ENCODE assay signal across 1 cellular context in the genomic region with DNA sequence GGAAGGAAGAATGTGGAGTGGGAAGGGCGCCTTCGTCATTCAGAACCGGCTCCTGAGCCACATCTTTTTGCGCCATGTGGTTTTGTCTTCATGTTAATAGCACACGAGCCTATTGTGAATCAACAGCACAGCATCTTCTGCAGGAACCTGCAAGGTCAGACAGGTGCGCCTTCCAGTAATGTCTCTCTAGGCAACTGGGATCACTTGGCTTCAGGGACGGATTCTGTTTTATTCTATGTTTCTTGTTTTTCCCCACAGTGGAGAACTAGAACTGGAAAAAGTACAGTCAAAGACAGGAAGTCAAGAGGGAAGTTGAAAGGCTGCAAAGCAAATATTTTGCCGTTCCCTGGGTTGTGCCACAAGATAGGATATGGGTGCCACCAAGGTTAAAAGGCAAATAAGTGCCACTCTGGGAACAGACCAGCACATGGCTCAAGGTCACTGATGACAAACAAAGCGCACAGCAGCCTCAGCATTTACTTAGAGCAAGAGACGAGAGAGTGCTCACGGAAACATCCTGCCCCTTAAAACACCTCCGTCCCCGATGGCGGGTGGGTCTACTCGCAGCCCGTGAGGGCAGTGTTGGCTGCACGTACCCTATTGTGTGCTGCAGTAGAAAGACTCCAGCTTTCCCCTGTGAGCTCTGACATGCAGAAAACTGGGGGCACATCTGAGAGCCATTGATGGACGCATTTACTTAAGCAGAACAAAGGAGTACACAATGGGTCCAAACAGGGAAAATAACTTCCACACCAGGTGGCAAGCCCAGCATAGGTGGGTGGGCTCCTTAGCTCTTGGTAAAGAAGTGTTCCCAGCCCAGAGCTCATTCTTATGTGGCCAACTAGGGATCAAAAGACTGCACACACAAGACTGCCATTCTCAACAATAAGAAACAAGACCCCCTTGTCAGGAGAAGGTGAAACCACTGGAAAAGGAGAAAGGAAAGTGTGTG.
TF ChIP-seq lines count a peak whose summit lies in the region.

No MANE protein-coding gene starts in this region.

TF ChIP-seq in HepG2, 621 proteins besides CTCF, POLR2A, EP300 and RAD21 (continued from another document and continues in another):
- TF ChIP-seq, protein P1, sequence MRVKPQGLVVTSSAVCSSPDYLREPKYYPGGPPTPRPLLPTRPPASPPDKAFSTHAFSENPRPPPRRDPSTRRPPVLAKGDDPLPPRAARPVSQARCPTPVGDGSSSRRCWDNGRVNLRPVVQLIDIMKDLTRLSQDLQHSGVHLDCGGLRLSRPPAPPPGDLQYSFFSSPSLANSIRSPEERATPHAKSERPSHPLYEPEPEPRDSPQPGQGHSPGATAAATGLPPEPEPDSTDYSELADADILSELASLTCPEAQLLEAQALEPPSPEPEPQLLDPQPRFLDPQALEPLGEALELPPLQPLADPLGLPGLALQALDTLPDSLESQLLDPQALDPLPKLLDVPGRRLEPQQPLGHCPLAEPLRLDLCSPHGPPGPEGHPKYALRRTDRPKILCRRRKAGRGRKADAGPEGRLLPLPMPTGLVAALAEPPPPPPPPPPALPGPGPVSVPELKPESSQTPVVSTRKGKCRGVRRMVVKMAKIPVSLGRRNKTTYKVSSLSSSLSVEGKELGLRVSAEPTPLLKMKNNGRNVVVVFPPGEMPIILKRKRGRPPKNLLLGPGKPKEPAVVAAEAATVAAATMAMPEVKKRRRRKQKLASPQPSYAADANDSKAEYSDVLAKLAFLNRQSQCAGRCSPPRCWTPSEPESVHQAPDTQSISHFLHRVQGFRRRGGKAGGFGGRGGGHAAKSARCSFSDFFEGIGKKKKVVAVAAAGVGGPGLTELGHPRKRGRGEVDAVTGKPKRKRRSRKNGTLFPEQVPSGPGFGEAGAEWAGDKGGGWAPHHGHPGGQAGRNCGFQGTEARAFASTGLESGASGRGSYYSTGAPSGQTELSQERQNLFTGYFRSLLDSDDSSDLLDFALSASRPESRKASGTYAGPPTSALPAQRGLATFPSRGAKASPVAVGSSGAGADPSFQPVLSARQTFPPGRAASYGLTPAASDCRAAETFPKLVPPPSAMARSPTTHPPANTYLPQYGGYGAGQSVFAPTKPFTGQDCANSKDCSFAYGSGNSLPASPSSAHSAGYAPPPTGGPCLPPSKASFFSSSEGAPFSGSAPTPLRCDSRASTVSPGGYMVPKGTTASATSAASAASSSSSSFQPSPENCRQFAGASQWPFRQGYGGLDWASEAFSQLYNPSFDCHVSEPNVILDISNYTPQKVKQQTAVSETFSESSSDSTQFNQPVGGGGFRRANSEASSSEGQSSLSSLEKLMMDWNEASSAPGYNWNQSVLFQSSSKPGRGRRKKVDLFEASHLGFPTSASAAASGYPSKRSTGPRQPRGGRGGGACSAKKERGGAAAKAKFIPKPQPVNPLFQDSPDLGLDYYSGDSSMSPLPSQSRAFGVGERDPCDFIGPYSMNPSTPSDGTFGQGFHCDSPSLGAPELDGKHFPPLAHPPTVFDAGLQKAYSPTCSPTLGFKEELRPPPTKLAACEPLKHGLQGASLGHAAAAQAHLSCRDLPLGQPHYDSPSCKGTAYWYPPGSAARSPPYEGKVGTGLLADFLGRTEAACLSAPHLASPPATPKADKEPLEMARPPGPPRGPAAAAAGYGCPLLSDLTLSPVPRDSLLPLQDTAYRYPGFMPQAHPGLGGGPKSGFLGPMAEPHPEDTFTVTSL (CRISPR knock-in tag; IDR thresholded peaks at IDR 0.05; ENCODE audit: borderline replicate concordance), result peak; percentile 93
- TF ChIP-seq FOSL1 (CRISPR knock-in tag; IDR thresholded peaks at IDR 0.05; ENCODE audit: borderline replicate concordance) (no peak), TBX3 (IDR thresholded peaks at IDR 0.05; ENCODE audit: borderline replicate concordance) (no peak), THAP11 (CRISPR knock-in tag; IDR thresholded peaks at IDR 0.05) (no peak), SMAD9 (CRISPR knock-in tag; IDR thresholded peaks at IDR 0.05) (no peak), SOX6 (IDR thresholded peaks at IDR 0.05) (no peak), SOX6 (CRISPR knock-in tag; IDR thresholded peaks at IDR 0.05) (peak; percentile 89), ZNF224 (CRISPR knock-in tag; IDR thresholded peaks at IDR 0.05) (no peak), ZNF296 (CRISPR knock-in tag; conservative IDR thresholded peaks at IDR 0.05) (no peak), ZNF7 (CRISPR knock-in tag; IDR thresholded peaks at IDR 0.05) (no peak), ZNF382 (CRISPR knock-in tag; IDR thresholded peaks at IDR 0.05; ENCODE audit: borderline replicate concordance) (no peak), HOXA5 (CRISPR knock-in tag; IDR thresholded peaks at IDR 0.05) (no peak), AHR (CRISPR knock-in tag; IDR thresholded peaks at IDR 0.05) (no peak), ZNF792 (CRISPR knock-in tag; IDR thresholded peaks at IDR 0.05) (peak; percentile 47; the same call in 1 of the 2 replicates), TBX2 (CRISPR knock-in tag; IDR thresholded peaks at IDR 0.05; ENCODE audit: borderline replicate concordance) (peak; percentile 77), ZNF501 (CRISPR knock-in tag; IDR thresholded peaks at IDR 0.05) (peak; percentile 19; the same call in 1 of the 2 replicates), NR2F6 (IDR thresholded peaks at IDR 0.05) (no peak), NR2F6 (CRISPR knock-in tag; IDR thresholded peaks at IDR 0.05) (peak; percentile 66), ZNF788 (CRISPR knock-in tag; IDR thresholded peaks at IDR 0.05; ENCODE audit: borderline replicate concordance) (peak; percentile 86; the same call in 1 of the 2 replicates), NFIC (IDR thresholded peaks at IDR 0.05; ENCODE audit: low read length) (peak; percentile 45; the same call in 1 of the 2 replicates), GZF1 (CRISPR knock-in tag; IDR thresholded peaks at IDR 0.05) (no peak), SOX13 (IDR thresholded peaks at IDR 0.05) (no peak), SOX13 (CRISPR knock-in tag; conservative IDR thresholded peaks at IDR 0.05 in 1 of 2, IDR thresholded peaks at IDR 0.05 in 1 of 2) (peak in 1 of 2 experiments; percentile 44; a peak in 2 of 4 replicates), ZNF782 (CRISPR knock-in tag; IDR thresholded peaks at IDR 0.05; ENCODE audit: borderline replicate concordance) (peak; percentile 62; the same call in 1 of the 2 replicates), CENPX (CRISPR knock-in tag; IDR thresholded peaks at IDR 0.05) (no peak), MTA1 (CRISPR knock-in tag; IDR thresholded peaks at IDR 0.05; ENCODE audit: borderline replicate concordance) (peak; percentile 44; the same call in 1 of the 2 replicates)
- TF ChIP-seq, protein P2, sequence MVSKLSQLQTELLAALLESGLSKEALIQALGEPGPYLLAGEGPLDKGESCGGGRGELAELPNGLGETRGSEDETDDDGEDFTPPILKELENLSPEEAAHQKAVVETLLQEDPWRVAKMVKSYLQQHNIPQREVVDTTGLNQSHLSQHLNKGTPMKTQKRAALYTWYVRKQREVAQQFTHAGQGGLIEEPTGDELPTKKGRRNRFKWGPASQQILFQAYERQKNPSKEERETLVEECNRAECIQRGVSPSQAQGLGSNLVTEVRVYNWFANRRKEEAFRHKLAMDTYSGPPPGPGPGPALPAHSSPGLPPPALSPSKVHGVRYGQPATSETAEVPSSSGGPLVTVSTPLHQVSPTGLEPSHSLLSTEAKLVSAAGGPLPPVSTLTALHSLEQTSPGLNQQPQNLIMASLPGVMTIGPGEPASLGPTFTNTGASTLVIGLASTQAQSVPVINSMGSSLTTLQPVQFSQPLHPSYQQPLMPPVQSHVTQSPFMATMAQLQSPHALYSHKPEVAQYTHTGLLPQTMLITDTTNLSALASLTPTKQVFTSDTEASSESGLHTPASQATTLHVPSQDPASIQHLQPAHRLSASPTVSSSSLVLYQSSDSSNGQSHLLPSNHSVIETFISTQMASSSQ (IDR thresholded peaks at IDR 0.05; ENCODE audit: low read depth), result no peak; the same call in 1 of the 2 replicates
- TF ChIP-seq, protein P2 (CRISPR knock-in tag; IDR thresholded peaks at IDR 0.05; ENCODE audit: borderline replicate concordance), result peak; percentile 82
- TF ChIP-seq, protein P3, sequence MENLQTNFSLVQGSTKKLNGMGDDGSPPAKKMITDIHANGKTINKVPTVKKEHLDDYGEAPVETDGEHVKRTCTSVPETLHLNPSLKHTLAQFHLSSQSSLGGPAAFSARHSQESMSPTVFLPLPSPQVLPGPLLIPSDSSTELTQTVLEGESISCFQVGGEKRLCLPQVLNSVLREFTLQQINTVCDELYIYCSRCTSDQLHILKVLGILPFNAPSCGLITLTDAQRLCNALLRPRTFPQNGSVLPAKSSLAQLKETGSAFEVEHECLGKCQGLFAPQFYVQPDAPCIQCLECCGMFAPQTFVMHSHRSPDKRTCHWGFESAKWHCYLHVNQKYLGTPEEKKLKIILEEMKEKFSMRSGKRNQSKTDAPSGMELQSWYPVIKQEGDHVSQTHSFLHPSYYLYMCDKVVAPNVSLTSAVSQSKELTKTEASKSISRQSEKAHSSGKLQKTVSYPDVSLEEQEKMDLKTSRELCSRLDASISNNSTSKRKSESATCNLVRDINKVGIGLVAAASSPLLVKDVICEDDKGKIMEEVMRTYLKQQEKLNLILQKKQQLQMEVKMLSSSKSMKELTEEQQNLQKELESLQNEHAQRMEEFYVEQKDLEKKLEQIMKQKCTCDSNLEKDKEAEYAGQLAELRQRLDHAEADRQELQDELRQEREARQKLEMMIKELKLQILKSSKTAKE (CRISPR knock-in tag; IDR thresholded peaks at IDR 0.05; ENCODE audit: borderline replicate concordance), result peak; percentile 46; the same call in 1 of the 2 replicates
- TF ChIP-seq, protein P4, sequence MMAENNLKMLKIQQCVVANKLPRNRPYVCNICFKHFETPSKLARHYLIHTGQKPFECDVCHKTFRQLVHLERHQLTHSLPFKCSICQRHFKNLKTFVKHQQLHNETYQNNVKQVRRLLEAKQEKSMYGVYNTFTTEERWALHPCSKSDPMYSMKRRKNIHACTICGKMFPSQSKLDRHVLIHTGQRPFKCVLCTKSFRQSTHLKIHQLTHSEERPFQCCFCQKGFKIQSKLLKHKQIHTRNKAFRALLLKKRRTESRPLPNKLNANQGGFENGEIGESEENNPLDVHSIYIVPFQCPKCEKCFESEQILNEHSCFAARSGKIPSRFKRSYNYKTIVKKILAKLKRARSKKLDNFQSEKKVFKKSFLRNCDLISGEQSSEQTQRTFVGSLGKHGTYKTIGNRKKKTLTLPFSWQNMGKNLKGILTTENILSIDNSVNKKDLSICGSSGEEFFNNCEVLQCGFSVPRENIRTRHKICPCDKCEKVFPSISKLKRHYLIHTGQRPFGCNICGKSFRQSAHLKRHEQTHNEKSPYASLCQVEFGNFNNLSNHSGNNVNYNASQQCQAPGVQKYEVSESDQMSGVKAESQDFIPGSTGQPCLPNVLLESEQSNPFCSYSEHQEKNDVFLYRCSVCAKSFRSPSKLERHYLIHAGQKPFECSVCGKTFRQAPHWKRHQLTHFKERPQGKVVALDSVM (CRISPR knock-in tag; IDR thresholded peaks at IDR 0.05), result no peak
- TF ChIP-seq, protein P5, sequence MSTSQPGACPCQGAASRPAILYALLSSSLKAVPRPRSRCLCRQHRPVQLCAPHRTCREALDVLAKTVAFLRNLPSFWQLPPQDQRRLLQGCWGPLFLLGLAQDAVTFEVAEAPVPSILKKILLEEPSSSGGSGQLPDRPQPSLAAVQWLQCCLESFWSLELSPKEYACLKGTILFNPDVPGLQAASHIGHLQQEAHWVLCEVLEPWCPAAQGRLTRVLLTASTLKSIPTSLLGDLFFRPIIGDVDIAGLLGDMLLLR (CRISPR knock-in tag; IDR thresholded peaks at IDR 0.05), result no peak
- TF ChIP-seq, protein P6, sequence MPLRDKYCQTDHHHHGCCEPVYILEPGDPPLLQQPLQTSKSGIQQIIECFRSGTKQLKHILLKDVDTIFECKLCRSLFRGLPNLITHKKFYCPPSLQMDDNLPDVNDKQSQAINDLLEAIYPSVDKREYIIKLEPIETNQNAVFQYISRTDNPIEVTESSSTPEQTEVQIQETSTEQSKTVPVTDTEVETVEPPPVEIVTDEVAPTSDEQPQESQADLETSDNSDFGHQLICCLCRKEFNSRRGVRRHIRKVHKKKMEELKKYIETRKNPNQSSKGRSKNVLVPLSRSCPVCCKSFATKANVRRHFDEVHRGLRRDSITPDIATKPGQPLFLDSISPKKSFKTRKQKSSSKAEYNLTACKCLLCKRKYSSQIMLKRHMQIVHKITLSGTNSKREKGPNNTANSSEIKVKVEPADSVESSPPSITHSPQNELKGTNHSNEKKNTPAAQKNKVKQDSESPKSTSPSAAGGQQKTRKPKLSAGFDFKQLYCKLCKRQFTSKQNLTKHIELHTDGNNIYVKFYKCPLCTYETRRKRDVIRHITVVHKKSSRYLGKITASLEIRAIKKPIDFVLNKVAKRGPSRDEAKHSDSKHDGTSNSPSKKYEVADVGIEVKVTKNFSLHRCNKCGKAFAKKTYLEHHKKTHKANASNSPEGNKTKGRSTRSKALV (CRISPR knock-in tag; IDR thresholded peaks at IDR 0.05), result 0 out of 2 replicates have a peak, but pooled peaks have one; percentile 37
- TF ChIP-seq, protein P7, sequence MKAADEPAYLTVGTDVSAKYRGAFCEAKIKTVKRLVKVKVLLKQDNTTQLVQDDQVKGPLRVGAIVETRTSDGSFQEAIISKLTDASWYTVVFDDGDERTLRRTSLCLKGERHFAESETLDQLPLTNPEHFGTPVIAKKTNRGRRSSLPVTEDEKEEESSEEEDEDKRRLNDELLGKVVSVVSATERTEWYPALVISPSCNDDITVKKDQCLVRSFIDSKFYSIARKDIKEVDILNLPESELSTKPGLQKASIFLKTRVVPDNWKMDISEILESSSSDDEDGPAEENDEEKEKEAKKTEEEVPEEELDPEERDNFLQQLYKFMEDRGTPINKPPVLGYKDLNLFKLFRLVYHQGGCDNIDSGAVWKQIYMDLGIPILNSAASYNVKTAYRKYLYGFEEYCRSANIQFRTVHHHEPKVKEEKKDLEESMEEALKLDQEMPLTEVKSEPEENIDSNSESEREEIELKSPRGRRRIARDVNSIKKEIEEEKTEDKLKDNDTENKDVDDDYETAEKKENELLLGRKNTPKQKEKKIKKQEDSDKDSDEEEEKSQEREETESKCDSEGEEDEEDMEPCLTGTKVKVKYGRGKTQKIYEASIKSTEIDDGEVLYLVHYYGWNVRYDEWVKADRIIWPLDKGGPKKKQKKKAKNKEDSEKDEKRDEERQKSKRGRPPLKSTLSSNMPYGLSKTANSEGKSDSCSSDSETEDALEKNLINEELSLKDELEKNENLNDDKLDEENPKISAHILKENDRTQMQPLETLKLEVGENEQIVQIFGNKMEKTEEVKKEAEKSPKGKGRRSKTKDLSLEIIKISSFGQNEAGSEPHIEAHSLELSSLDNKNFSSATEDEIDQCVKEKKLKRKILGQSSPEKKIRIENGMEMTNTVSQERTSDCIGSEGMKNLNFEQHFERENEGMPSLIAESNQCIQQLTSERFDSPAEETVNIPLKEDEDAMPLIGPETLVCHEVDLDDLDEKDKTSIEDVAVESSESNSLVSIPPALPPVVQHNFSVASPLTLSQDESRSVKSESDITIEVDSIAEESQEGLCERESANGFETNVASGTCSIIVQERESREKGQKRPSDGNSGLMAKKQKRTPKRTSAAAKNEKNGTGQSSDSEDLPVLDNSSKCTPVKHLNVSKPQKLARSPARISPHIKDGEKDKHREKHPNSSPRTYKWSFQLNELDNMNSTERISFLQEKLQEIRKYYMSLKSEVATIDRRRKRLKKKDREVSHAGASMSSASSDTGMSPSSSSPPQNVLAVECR (CRISPR knock-in tag; IDR thresholded peaks at IDR 0.05; ENCODE audit: borderline replicate concordance), result no peak; the same call in 1 of the 2 replicates
